Comparison of ENCODE assay signal across 1 cellular context in genomic region chr2:156155319-156155718, GRCh38.
TF ChIP-seq lines count a peak whose summit lies in the region.

No MANE protein-coding gene starts in this region.

TF ChIP-seq in WTC11, 78 proteins besides CTCF, POLR2A, EP300 and RAD21 (continued from another document):
- TF ChIP-seq, protein P1, sequence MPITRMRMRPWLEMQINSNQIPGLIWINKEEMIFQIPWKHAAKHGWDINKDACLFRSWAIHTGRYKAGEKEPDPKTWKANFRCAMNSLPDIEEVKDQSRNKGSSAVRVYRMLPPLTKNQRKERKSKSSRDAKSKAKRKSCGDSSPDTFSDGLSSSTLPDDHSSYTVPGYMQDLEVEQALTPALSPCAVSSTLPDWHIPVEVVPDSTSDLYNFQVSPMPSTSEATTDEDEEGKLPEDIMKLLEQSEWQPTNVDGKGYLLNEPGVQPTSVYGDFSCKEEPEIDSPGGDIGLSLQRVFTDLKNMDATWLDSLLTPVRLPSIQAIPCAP (CRISPR knock-in tag; IDR thresholded peaks at IDR 0.05): no peak
TF ChIP-seq in WTC11: peak in this region for 0.
